Comparison of ENCODE assay signal across 12 cellular contexts in genomic region chr14:61566537-61567225, GRCh38.
DNase-seq lines count a peak whose midpoint lies in the region; ATAC-seq and TF ChIP-seq lines count a peak whose summit lies in the region.
"Had no signal": no experiment of that assay in that cellular context is flagged by ENCODE, and none has a peak within 500 bp of the region (broad histone marks: within the 10 kb centered on the region; RNA-seq: fewer than 3 reads in every experiment).

No MANE protein-coding gene starts in this region.

- peak overlapping the region; percentile 36 for H3K27ac Mint-ChIP-seq in activated CD8-positive, alpha-beta T cell treated with anti-CD3 and anti-CD28 coated beads for 36 hours
- no peak overlapping the region for H3K27ac Mint-ChIP-seq in activated CD8-positive, alpha-beta T cell treated with anti-CD3 and anti-CD28 coated beads, Interleukin-2, amount 10 ng/mL, durations not matched to agents 7 days and 5 days
- peak overlapping the region; percentile 83 for H3K27ac Mint-ChIP-seq in stimulated activated memory B cell treated with anti-CD40 and anti-IgM and Interleukin-4, amounts not matched to agents 10 μg/mL and 1 μg/mL and 100 μg/mL, for 72 hours

- H3K4me3 Mint-ChIP-seq in activated CD8-positive, alpha-beta T cell treated with anti-CD3 and anti-CD28 coated beads for 36 hours, result no peak overlapping the region
- no peak overlapping the region for H3K4me3 Mint-ChIP-seq in activated CD8-positive, alpha-beta T cell treated with anti-CD3 and anti-CD28 coated beads, Interleukin-2, amount 10 ng/mL, durations not matched to agents 7 days and 5 days
- H3K4me3 Mint-ChIP-seq in stimulated activated memory B cell treated with anti-CD40 and anti-IgM and Interleukin-4, amounts not matched to agents 10 μg/mL and 1 μg/mL and 100 μg/mL, for 72 hours, result no peak overlapping the region

- peaks cover 5% of the 10 kb centered on the region for H3K9me3 Mint-ChIP-seq in activated CD8-positive, alpha-beta T cell treated with anti-CD3 and anti-CD28 coated beads for 36 hours
- H3K9me3 Mint-ChIP-seq in activated CD8-positive, alpha-beta T cell treated with anti-CD3 and anti-CD28 coated beads, Interleukin-2, amount 10 ng/mL, durations not matched to agents 7 days and 5 days (ENCODE audit: insufficient read depth), result peaks cover 5% of the 10 kb centered on the region
- H3K9me3 Mint-ChIP-seq in stimulated activated memory B cell treated with anti-CD40 and anti-IgM and Interleukin-4, amounts not matched to agents 10 μg/mL and 1 μg/mL and 100 μg/mL, for 72 hours, result no peaks in the 10 kb centered on the region
- H3K9me3 Mint-ChIP-seq: naive thymus-derived CD8-positive, alpha-beta T cell had no signal

- no peaks in the 10 kb centered on the region for H3K27me3 Mint-ChIP-seq in activated CD8-positive, alpha-beta T cell treated with anti-CD3 and anti-CD28 coated beads for 36 hours
- H3K27me3 Mint-ChIP-seq in activated CD8-positive, alpha-beta T cell treated with anti-CD3 and anti-CD28 coated beads, Interleukin-2, amount 10 ng/mL, durations not matched to agents 7 days and 5 days (ENCODE audit: low read depth), result no peaks in the 10 kb centered on the region
- no peaks in the 10 kb centered on the region for H3K27me3 Mint-ChIP-seq in stimulated activated memory B cell treated with anti-CD40 and anti-IgM and Interleukin-4, amounts not matched to agents 10 μg/mL and 1 μg/mL and 100 μg/mL, for 72 hours
- H3K27me3 Mint-ChIP-seq: naive thymus-derived CD8-positive, alpha-beta T cell had no signal

- H3K4me1 Mint-ChIP-seq in activated CD8-positive, alpha-beta T cell treated with anti-CD3 and anti-CD28 coated beads for 36 hours (ENCODE audit: low read depth), result peaks cover 82% of the 10 kb centered on the region
- H3K4me1 Mint-ChIP-seq in activated CD8-positive, alpha-beta T cell treated with anti-CD3 and anti-CD28 coated beads, Interleukin-2, amount 10 ng/mL, durations not matched to agents 7 days and 5 days (ENCODE audit: low read depth), result peaks cover 58% of the 10 kb centered on the region
- H3K4me1 Mint-ChIP-seq in stimulated activated memory B cell treated with anti-CD40 and anti-IgM and Interleukin-4, amounts not matched to agents 10 μg/mL and 1 μg/mL and 100 μg/mL, for 72 hours, result peaks cover 74% of the 10 kb centered on the region

- POLR2A ChIA-PET in activated CD8-positive, alpha-beta T cell treated with anti-CD3 and anti-CD28 coated beads for 36 hours (lab: Charles Lee), result interaction anchor here (1.2 to 1.4 kb wide), 3 partner anchors 19 to 88 kb away, joined by 3 read pairs; no protein-coding TSS in a partner anchor
- POLR2A ChIA-PET in activated CD8-positive, alpha-beta T cell treated with anti-CD3 and anti-CD28 coated beads, Interleukin-2, amount 10 ng/mL, durations not matched to agents 7 days and 5 days (lab: Charles Lee), result interaction anchor here (1.0 to 1.9 kb wide), 3 partner anchors 9 to 128 kb away, joined by 3 to 6 read pairs (median 3); partner anchors contain the start of gene HIF1A

- no peak for ATAC-seq in activated CD8-positive, alpha-beta T cell treated with anti-CD3 and anti-CD28 coated beads for 36 hours
- ATAC-seq in activated CD8-positive, alpha-beta T cell treated with anti-CD3 and anti-CD28 coated beads, Interleukin-2, amount 10 ng/mL, durations not matched to agents 7 days and 5 days, result no peak
- ATAC-seq in stimulated activated memory B cell treated with anti-CD40 and anti-IgM and Interleukin-4, amounts not matched to agents 10 μg/mL and 1 μg/mL and 100 μg/mL, for 72 hours, result no peak
- ATAC-seq: naive thymus-derived CD8-positive, alpha-beta T cell had no signal

- intact Hi-C loops in activated CD8-positive, alpha-beta T cell treated with anti-CD3 and anti-CD28 coated beads for 36 hours (cut with micrococcal nuclease), result loop anchor here (5.0 kb wide), 1 partner anchor 39 kb away; no protein-coding TSS in a partner anchor

- CTCF ChIA-PET in activated CD8-positive, alpha-beta T cell treated with anti-CD3 and anti-CD28 coated beads for 36 hours (lab: Charles Lee), result interaction anchor here (1.0 to 1.3 kb wide), 3 partner anchors 62 to 271 kb away, joined by 3 read pairs; no protein-coding TSS in a partner anchor
- CTCF ChIA-PET in activated CD8-positive, alpha-beta T cell treated with anti-CD3 and anti-CD28 coated beads, Interleukin-2, amount 10 ng/mL, durations not matched to agents 7 days and 5 days (lab: Charles Lee), result interaction anchor here (0.8 to 1.5 kb wide), 2 partner anchors 9 to 271 kb away, joined by 3 to 7 read pairs; no protein-coding TSS in a partner anchor

- no peak for DNase-seq in activated CD8-positive, alpha-beta T cell treated with anti-CD3 and anti-CD28 coated beads for 36 hours
- no peak for DNase-seq in activated CD8-positive, alpha-beta T cell treated with anti-CD3 and anti-CD28 coated beads, Interleukin-2, amount 10 ng/mL, durations not matched to agents 7 days and 5 days
- peak; percentile 15 for DNase-seq in SW480 (ENCODE audit: low spot score)
- peak; percentile 68 for DNase-seq in fibroblast of villous mesenchyme (ENCODE audit: low read depth)
- no peak for DNase-seq in NCI-H1092 (lab: John Stamatoyannopoulos, UW)
- DNase-seq in nucleus accumbens (lab: John Stamatoyannopoulos, UW), result no peak
- no peak for DNase-seq in T1000 (lab: John Stamatoyannopoulos, UW)
- DNase-seq: hippocampal formation; naive thymus-derived CD8-positive, alpha-beta T cell; NCI-H2107 had no signal

- TF ChIP-seq CTCF in activated CD8-positive, alpha-beta T cell treated with anti-CD3 and anti-CD28 coated beads for 36 hours (IDR thresholded peaks at IDR 0.05), result no peak
- TF ChIP-seq CTCF in fibroblast of villous mesenchyme (IDR thresholded peaks at IDR 0.05; ENCODE audit: insufficient read depth, low read depth, low read length), result no peak

- H3K4me3 ChIP-seq in fibroblast of villous mesenchyme (ENCODE audit: low read depth, low read length), result no peak overlapping the region
- H3K4me3 ChIP-seq: SK-N-MC had no signal

- H3K36me3 Mint-ChIP-seq in activated CD8-positive, alpha-beta T cell treated with anti-CD3 and anti-CD28 coated beads for 36 hours (ENCODE audit: low read depth), result peaks cover 19% of the 10 kb centered on the region
- H3K36me3 Mint-ChIP-seq in activated CD8-positive, alpha-beta T cell treated with anti-CD3 and anti-CD28 coated beads, Interleukin-2, amount 10 ng/mL, durations not matched to agents 7 days and 5 days (ENCODE audit: low read depth), result peaks cover 14% of the 10 kb centered on the region
- H3K36me3 Mint-ChIP-seq in stimulated activated memory B cell treated with anti-CD40 and anti-IgM and Interleukin-4, amounts not matched to agents 10 μg/mL and 1 μg/mL and 100 μg/mL, for 72 hours, result no peaks in the 10 kb centered on the region
- H3K36me3 Mint-ChIP-seq: naive thymus-derived CD8-positive, alpha-beta T cell had no signal

Comparison
In these comparisons a context has a peak if more than half of its experiments do, and no peak if none do; other contexts are left out.
1. DNase-seq: peak in SW480 (single experiment) and fibroblast of villous mesenchyme (single experiment); none in activated CD8-positive, alpha-beta T cell treated with anti-CD3 and anti-CD28 coated beads for 36 hours (single experiment), activated CD8-positive, alpha-beta T cell treated with anti-CD3 and anti-CD28 coated beads, Interleukin-2, amount 10 ng/mL, durations not matched to agents 7 days and 5 days (single experiment), NCI-H1092 (single experiment), nucleus accumbens (0 of 56) and T1000 (single experiment).